ENCODE assay signal across 1 cellular context in the genomic region with DNA sequence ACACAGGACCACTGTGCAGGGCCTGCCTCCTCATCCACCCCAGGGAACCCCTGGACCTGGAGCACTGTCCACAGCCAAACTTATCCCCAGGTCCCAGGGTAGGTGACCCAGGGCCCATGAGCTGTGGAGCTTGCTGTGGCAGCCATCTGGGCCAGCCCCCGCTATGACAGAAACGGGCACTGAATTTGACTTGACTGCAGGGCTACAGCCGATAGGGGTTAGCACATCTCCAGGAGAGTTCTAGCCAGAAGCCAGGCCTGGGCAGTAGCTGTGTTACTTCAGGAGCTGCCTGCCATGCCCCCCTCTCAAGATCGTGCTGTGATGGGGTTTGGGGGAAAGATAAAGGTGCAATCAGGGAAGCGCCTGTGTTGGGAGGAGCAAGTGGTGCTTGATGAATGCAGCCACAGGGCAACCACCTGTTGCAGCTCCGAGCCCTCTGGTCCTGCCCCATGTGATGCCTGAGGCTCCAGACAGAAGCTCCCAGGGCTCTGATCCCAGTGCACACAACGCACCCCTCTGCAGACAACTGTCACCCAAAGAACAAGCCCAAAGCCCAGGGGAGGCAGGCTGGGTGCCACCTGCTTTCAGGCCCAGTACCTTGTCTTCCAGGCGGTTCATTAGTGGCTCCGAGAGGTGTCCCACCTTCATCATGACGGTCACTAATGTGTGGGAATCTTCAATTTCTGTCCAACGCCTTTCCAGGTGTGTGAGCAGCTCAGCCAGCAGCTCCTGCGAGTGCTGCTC.
A peak's percentile ranks its signal among the peaks of the same experiment; 100 is the strongest.
TF ChIP-seq lines count a peak whose summit lies in the region.

No MANE protein-coding gene starts in this region.

TF ChIP-seq in K562, 482 proteins besides CTCF, POLR2A, EP300 and RAD21:
- peak; percentile 58 for TF ChIP-seq POLR2G (IDR thresholded peaks at IDR 0.05; ENCODE audit: low read depth, low read length)
- no peak for TF ChIP-seq BRF1 (IDR thresholded peaks at IDR 0.05; ENCODE audit: borderline replicate concordance, extremely low read depth, insufficient read length)
- TF ChIP-seq VEZF1 (CRISPR knock-in tag; IDR thresholded peaks at IDR 0.05) = no peak
- TF ChIP-seq KAT2B (IDR thresholded peaks at IDR 0.05; ENCODE audit: low read depth, low read length) = no peak
- no peak for TF ChIP-seq ETV1 (tag; conservative IDR thresholded peaks at IDR 0.05; ENCODE audit: low read depth)
- TF ChIP-seq MAFF (IDR thresholded peaks at IDR 0.05; ENCODE audit: low read length) = no peak
- TF ChIP-seq NELFE (IDR thresholded peaks at IDR 0.05; ENCODE audit: insufficient read depth, insufficient read length) = no peak
- TF ChIP-seq, protein P1, sequence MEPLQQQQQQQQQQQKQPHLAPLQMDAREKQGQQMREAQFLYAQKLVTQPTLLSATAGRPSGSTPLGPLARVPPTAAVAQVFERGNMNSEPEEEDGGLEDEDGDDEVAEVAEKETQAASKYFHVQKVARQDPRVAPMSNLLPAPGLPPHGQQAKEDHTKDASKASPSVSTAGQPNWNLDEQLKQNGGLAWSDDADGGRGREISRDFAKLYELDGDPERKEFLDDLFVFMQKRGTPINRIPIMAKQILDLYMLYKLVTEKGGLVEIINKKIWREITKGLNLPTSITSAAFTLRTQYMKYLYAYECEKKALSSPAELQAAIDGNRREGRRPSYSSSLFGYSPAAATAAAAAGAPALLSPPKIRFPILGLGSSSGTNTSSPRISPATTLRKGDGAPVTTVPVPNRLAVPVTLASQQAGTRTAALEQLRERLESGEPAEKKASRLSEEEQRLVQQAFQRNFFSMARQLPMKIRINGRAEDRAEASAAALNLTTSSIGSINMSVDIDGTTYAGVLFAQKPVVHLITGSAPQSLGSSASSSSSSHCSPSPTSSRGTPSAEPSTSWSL (CRISPR knock-in tag; IDR thresholded peaks at IDR 0.05; ENCODE audit: borderline replicate concordance) = no peak
- peak; percentile 67 for TF ChIP-seq RBFOX2 (IDR thresholded peaks at IDR 0.05; ENCODE audit: low read depth, low read length)
- TF ChIP-seq POLR2AphosphoS5 (IDR thresholded peaks at IDR 0.05; ENCODE audit: control insufficient read depth, insufficient read depth, low read depth, low read length) = peak; percentile 10; the same call in 1 of the 2 replicates
- no peak for TF ChIP-seq CUX1 (CRISPR knock-in tag; IDR thresholded peaks at IDR 0.05)
- TF ChIP-seq SMAD2 (IDR thresholded peaks at IDR 0.05; ENCODE audit: low read depth, low read length) = no peak
- TF ChIP-seq ARID2 (IDR thresholded peaks at IDR 0.05) = no peak
- TF ChIP-seq CC2D1A (IDR thresholded peaks at IDR 0.05) = no peak
- TF ChIP-seq, protein P2, sequence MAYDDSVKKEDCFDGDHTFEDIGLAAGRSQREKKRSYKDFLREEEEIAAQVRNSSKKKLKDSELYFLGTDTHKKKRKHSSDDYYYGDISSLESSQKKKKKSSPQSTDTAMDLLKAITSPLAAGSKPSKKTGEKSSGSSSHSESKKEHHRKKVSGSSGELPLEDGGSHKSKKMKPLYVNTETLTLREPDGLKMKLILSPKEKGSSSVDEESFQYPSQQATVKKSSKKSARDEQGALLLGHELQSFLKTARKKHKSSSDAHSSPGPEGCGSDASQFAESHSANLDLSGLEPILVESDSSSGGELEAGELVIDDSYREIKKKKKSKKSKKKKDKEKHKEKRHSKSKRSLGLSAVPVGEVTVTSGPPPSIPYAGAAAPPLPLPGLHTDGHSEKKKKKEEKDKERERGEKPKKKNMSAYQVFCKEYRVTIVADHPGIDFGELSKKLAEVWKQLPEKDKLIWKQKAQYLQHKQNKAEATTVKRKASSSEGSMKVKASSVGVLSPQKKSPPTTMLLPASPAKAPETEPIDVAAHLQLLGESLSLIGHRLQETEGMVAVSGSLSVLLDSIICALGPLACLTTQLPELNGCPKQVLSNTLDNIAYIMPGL (CRISPR knock-in tag; IDR thresholded peaks at IDR 0.05) = no peak
- TF ChIP-seq FOXJ3 (CRISPR knock-in tag; IDR thresholded peaks at IDR 0.05) = no peak
- TF ChIP-seq, protein P3, sequence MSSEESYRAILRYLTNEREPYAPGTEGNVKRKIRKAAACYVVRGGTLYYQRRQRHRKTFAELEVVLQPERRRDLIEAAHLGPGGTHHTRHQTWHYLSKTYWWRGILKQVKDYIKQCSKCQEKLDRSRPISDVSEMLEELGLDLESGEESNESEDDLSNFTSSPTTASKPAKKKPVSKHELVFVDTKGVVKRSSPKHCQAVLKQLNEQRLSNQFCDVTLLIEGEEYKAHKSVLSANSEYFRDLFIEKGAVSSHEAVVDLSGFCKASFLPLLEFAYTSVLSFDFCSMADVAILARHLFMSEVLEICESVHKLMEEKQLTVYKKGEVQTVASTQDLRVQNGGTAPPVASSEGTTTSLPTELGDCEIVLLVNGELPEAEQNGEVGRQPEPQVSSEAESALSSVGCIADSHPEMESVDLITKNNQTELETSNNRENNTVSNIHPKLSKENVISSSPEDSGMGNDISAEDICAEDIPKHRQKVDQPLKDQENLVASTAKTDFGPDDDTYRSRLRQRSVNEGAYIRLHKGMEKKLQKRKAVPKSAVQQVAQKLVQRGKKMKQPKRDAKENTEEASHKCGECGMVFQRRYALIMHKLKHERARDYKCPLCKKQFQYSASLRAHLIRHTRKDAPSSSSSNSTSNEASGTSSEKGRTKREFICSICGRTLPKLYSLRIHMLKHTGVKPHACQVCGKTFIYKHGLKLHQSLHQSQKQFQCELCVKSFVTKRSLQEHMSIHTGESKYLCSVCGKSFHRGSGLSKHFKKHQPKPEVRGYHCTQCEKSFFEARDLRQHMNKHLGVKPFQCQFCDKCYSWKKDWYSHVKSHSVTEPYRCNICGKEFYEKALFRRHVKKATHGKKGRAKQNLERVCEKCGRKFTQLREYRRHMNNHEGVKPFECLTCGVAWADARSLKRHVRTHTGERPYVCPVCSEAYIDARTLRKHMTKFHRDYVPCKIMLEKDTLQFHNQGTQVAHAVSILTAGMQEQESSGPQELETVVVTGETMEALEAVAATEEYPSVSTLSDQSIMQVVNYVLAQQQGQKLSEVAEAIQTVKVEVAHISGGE (CRISPR knock-in tag; IDR thresholded peaks at IDR 0.05) = 0 out of 6 replicates have a peak, but pooled peaks of 1 of the 3 experiments have one; percentile 12
- TF ChIP-seq CBX8 (IDR thresholded peaks at IDR 0.05; ENCODE audit: borderline replicate concordance, extremely low read depth, low read depth, low read length, poor library complexity, severe bottlenecking) = no peak
- no peak for TF ChIP-seq TGIF2 (CRISPR knock-in tag; IDR thresholded peaks at IDR 0.05)
- no peak for TF ChIP-seq STAG1 (CRISPR knock-in tag; IDR thresholded peaks at IDR 0.05; ENCODE audit: borderline replicate concordance)
